Comparison of ENCODE assay signal across 1 cellular context in genomic region chr3:13536832-13537231, GRCh38.
TF ChIP-seq lines count a peak whose summit lies in the region.

No MANE protein-coding gene starts in this region.

TF ChIP-seq in IMR-90, 13 proteins besides CTCF, POLR2A, EP300 and RAD21:
- TF ChIP-seq MAZ (IDR thresholded peaks at IDR 0.05; ENCODE audit: borderline replicate concordance, low read depth, low read length) (no peak), MXI1 (IDR thresholded peaks at IDR 0.05; ENCODE audit: borderline replicate concordance, low read depth, low read length) (no peak), MAFK (IDR thresholded peaks at IDR 0.05; ENCODE audit: low read depth, low read length) (no peak), NFE2L2 (IDR thresholded peaks at IDR 0.05; ENCODE audit: low read depth, low read length) (no peak), BHLHE40 (IDR thresholded peaks at IDR 0.05; ENCODE audit: low read depth, low read length) (no peak), RFX5 (IDR thresholded peaks at IDR 0.05; ENCODE audit: low read depth, low read length) (no peak)
